24 cellular contexts compared by ENCODE assay signal in the genomic region with DNA sequence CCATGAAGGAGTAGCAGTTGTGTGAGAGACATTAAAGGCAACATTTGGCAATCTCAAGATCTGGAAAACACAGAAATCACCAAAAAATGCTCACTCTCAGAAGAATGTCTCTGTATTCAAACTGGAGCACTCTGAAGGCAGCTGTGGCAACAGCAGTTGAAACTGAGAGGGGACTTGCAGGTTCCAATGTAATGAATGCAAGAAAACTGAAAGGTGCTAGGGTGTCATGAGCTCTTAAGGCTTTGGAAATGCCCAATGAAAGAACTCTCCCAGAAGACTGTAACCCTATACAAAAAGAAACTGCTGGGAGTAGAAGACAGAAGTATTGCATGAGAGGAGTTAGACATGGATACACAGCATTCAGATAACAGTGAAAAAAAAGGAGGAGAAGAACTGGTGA.
"Had no signal": no experiment of that assay in that cellular context is flagged by ENCODE, and none has a peak within 500 bp of the region (broad histone marks: within the 10 kb centered on the region; RNA-seq: fewer than 3 reads in every experiment).

No MANE protein-coding gene starts in this region.

- H3K9me3 ChIP-seq: psoas muscle, right lobe of liver, spleen, tibial nerve, upper lobe of right lung, vagina had no signal

- H3K4me1 ChIP-seq: psoas muscle, right lobe of liver, spleen, tibial nerve, upper lobe of right lung, vagina had no signal

- H3K36me3 Mint-ChIP-seq: naive B cell; stimulated activated memory B cell treated with anti-CD40 and anti-IgM and Interleukin-4, amounts not matched to agents 10 μg/mL and 1 μg/mL and 100 μg/mL, for 72 hours had no signal

- H2AFZ ChIP-seq: hepatocyte had no signal

- H3K27ac Mint-ChIP-seq: naive B cell; nephron progenitor cell; stimulated activated memory B cell treated with anti-CD40 and anti-IgM and Interleukin-4, amounts not matched to agents 10 μg/mL and 1 μg/mL and 100 μg/mL, for 72 hours; stimulated activated naive CD8-positive, alpha-beta T cell treated with anti-CD3 and anti-CD28 coated beads, Interleukin-15, Interleukin-2, amounts not matched to agents 100 ng/mL and 50 ng/mL, for 24 hours had no signal

- DNase-seq: effector CD4-positive, alpha-beta T cell; foreskin melanocyte; head of caudate nucleus; kidney; left cardiac atrium; left ventricle myocardium superior; mesenchymal stem cell; naive B cell; nephron progenitor cell; psoas muscle; retina; right lobe of liver; spleen; stimulated activated CD4-positive, alpha-beta T cell treated with anti-CD3 and anti-CD28 coated beads, Interleukin-15, amount 100 ng/mL, for 24 hours; stimulated activated CD4-positive, alpha-beta T cell treated with anti-CD3 and anti-CD28 coated beads, Interleukin-1b, Interleukin-23, amount 100 ng/mL, for 48 hours; stimulated activated CD4-positive, alpha-beta T cell treated with anti-CD3 and anti-CD28 coated beads, Interleukin-4, amount 100 ng/mL, for 24 hours; upper lobe of right lung had no signal

- H3K79me2 ChIP-seq: hepatocyte had no signal

- H3K4me1 Mint-ChIP-seq: naive B cell; nephron progenitor cell; stimulated activated memory B cell treated with anti-CD40 and anti-IgM and Interleukin-4, amounts not matched to agents 10 μg/mL and 1 μg/mL and 100 μg/mL, for 72 hours had no signal

- H3K36me3 ChIP-seq: right lobe of liver, spleen, tibial nerve, upper lobe of right lung, vagina had no signal

- H3K27me3 Mint-ChIP-seq: stimulated activated memory B cell treated with anti-CD40 and anti-IgM and Interleukin-4, amounts not matched to agents 10 μg/mL and 1 μg/mL and 100 μg/mL, for 72 hours; stimulated activated naive CD8-positive, alpha-beta T cell treated with anti-CD3 and anti-CD28 coated beads, Interleukin-15, Interleukin-2, amounts not matched to agents 100 ng/mL and 50 ng/mL, for 24 hours had no signal

- H3K9me3 Mint-ChIP-seq: nephron progenitor cell; stimulated activated memory B cell treated with anti-CD40 and anti-IgM and Interleukin-4, amounts not matched to agents 10 μg/mL and 1 μg/mL and 100 μg/mL, for 72 hours; stimulated activated naive CD8-positive, alpha-beta T cell treated with anti-CD3 and anti-CD28 coated beads, Interleukin-15, Interleukin-2, amounts not matched to agents 100 ng/mL and 50 ng/mL, for 24 hours had no signal

- ATAC-seq: left cardiac atrium; left ventricle myocardium superior; psoas muscle; right lobe of liver; stimulated activated memory B cell treated with anti-CD40 and anti-IgM and Interleukin-4, amounts not matched to agents 10 μg/mL and 1 μg/mL and 100 μg/mL, for 72 hours; upper lobe of right lung had no signal

- H3K4me2 ChIP-seq: hepatocyte had no signal

- H3K4me3 ChIP-seq: coronary artery, hepatocyte, lung, psoas muscle, right lobe of liver, spleen, tibial nerve, upper lobe of right lung, vagina had no signal

- H3K4me3 Mint-ChIP-seq: naive B cell; nephron progenitor cell; stimulated activated memory B cell treated with anti-CD40 and anti-IgM and Interleukin-4, amounts not matched to agents 10 μg/mL and 1 μg/mL and 100 μg/mL, for 72 hours; stimulated activated naive CD8-positive, alpha-beta T cell treated with anti-CD3 and anti-CD28 coated beads, Interleukin-15, Interleukin-2, amounts not matched to agents 100 ng/mL and 50 ng/mL, for 24 hours had no signal

- H3K27ac ChIP-seq: coronary artery, hepatocyte, psoas muscle, right lobe of liver, spleen, tibial nerve, upper lobe of right lung, vagina had no signal

- H3K27me3 ChIP-seq: right lobe of liver, spleen, upper lobe of right lung, vagina had no signal
